1 cellular context compared by ENCODE assay signal in the genomic region with DNA sequence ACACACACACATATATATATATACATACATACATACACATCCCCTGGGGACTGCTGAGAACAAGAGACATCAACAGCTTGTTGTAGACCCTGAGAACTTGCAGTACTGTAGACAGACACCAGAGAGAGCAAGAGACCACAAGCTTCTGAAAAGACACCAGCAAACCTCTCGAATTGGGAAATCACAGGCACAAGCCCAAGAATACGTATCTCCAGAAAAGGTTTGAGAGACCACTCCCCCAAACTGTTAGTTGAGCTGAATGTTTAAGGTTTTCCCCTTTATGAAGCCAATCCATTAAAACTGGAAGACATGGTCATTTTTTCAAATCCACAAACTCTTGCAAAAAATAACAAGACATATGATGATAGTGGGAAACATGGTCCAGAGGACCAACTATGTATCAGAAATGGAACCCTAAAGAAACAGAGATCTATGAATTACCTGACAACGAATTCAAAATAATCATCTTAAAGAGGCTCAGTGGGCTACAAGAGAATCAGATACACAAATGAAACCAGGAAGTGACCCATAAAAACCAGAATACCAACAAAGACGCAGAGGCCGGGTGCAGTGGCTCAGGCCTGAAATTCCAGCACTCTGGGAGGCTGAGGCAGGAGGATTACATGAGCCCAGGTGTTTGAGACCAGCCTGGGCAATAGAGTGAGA.
TF ChIP-seq lines count a peak whose summit lies in the region.

No MANE protein-coding gene starts in this region.

TF ChIP-seq in IMR-90, 13 proteins besides CTCF, POLR2A, EP300 and RAD21 (continued from another document):
- no peak for TF ChIP-seq BHLHE40 (IDR thresholded peaks at IDR 0.05; ENCODE audit: low read depth, low read length)
- no peak for TF ChIP-seq RFX5 (IDR thresholded peaks at IDR 0.05; ENCODE audit: low read depth, low read length)
- no peak for TF ChIP-seq MAFK (IDR thresholded peaks at IDR 0.05; ENCODE audit: low read depth, low read length)
- TF ChIP-seq NFE2L2 (IDR thresholded peaks at IDR 0.05; ENCODE audit: low read depth, low read length), result no peak
- TF ChIP-seq MAZ (IDR thresholded peaks at IDR 0.05; ENCODE audit: borderline replicate concordance, low read depth, low read length), result no peak
- TF ChIP-seq SMC3 (IDR thresholded peaks at IDR 0.05; ENCODE audit: low read depth, low read length), result peak; percentile 98
- no peak for TF ChIP-seq RCOR1 (IDR thresholded peaks at IDR 0.05; ENCODE audit: insufficient replicate concordance, low read length)
- TF ChIP-seq, protein P1, sequence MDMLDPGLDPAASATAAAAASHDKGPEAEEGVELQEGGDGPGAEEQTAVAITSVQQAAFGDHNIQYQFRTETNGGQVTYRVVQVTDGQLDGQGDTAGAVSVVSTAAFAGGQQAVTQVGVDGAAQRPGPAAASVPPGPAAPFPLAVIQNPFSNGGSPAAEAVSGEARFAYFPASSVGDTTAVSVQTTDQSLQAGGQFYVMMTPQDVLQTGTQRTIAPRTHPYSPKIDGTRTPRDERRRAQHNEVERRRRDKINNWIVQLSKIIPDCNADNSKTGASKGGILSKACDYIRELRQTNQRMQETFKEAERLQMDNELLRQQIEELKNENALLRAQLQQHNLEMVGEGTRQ (IDR thresholded peaks at IDR 0.05; ENCODE audit: low read depth, low read length), result no peak
- TF ChIP-seq FOS (IDR thresholded peaks at IDR 0.05; ENCODE audit: low read depth, low read length), result no peak
- no peak for TF ChIP-seq MXI1 (IDR thresholded peaks at IDR 0.05; ENCODE audit: borderline replicate concordance, low read depth, low read length)
